21 cellular contexts compared by ENCODE assay signal in genomic region chr5:141832131-141832530, GRCh38. TPM values are rescaled to one million over a fixed set of nuclear protein-coding genes. Genes with fewer than 3 reads are reported as not detected.
DNase-seq lines count a peak whose midpoint lies in the region; ATAC-seq and TF ChIP-seq lines count a peak whose summit lies in the region.
"Had no signal": no experiment of that assay in that cellular context is flagged by ENCODE, and none has a peak within 500 bp of the region (broad histone marks: within the 10 kb centered on the region; RNA-seq: fewer than 3 reads in every experiment).

No MANE protein-coding gene starts in this region.

- H3K27me3 ChIP-seq in left ventricle myocardium inferior (ENCODE audit: low read depth) (peaks cover 18% of the 10 kb centered on the region), lower lobe of right lung (ENCODE audit: low read depth) (no peaks in the 10 kb centered on the region), PC-9 (ENCODE audit: insufficient read depth, low read depth) (no peaks in the 10 kb centered on the region)
- H3K27me3 ChIP-seq: BE2C, SJSA1 had no signal

- peaks cover 50% of the 10 kb centered on the region for H3K4me1 ChIP-seq in left ventricle myocardium inferior
- H3K4me1 ChIP-seq in lower lobe of right lung, result peaks cover 31% of the 10 kb centered on the region
- peaks cover 41% of the 10 kb centered on the region for H3K4me1 ChIP-seq in PC-9 (replicated peaks; ENCODE audit: insufficient read depth)

- peaks cover 40% of the 10 kb centered on the region for H3F3A ChIP-seq in PC-9 (ENCODE audit: insufficient read depth, low read depth)

- DNase-seq in left ventricle myocardium inferior (no peak), Right ventricle myocardium inferior (ENCODE audit: missing footprints) (no peak), chondrocyte (ENCODE audit: low spot score) (no peak), lower lobe of right lung (no peak), GDM1 (lab: John Stamatoyannopoulos, UW) (no peak), 8988T (no peak), PC-9 (no peak), GM19240 (ENCODE audit: insufficient read length, low spot score) (no peak)
- DNase-seq: CD4-positive, alpha-beta T cell; DMS53; IMR-90; Karpas-422; MG63; NCI-H1048; NCI-H1436; NCI-H1930; NCI-H526; PC-3 had no signal

- no TSS peak for BruUV-seq in PC-9 (replicated peaks; lab: Mats Ljungman, UMichigan)

- no peaks in the 10 kb centered on the region for H3K36me3 Mint-ChIP-seq in chondrocyte (ENCODE audit: low read depth)

- TF ChIP-seq CTCF in left ventricle myocardium inferior (IDR thresholded peaks at IDR 0.05; ENCODE audit: borderline replicate concordance) (no peak), chondrocyte (IDR thresholded peaks at IDR 0.05) (no peak), lower lobe of right lung (IDR thresholded peaks at IDR 0.05) (no peak), PC-9 (conservative IDR thresholded peaks at IDR 0.05) (no peak)

- CTCF ChIA-PET in PC-9 (lab: Charles Lee), result no interaction called here

- H3K79me2 ChIP-seq in PC-9 (ENCODE audit: low read depth), result no peaks in the 10 kb centered on the region

- H3K36me3 ChIP-seq in left ventricle myocardium inferior, result no peaks in the 10 kb centered on the region
- no peaks in the 10 kb centered on the region for H3K36me3 ChIP-seq in lower lobe of right lung
- no peaks in the 10 kb centered on the region for H3K36me3 ChIP-seq in PC-9 (ENCODE audit: low read depth)
- H3K36me3 ChIP-seq: BE2C, MG63, SJSA1 had no signal

- POLR2A ChIA-PET in PC-9 (lab: Charles Lee; ENCODE audit: unreplicated experiment), result interaction anchor here (0.8 kb wide), 1 partner anchor 38 kb away, joined by 3 read pairs; no protein-coding TSS in a partner anchor

- no peaks in the 10 kb centered on the region for H3K9me3 ChIP-seq in left ventricle myocardium inferior (replicated peaks)
- H3K9me3 ChIP-seq in lower lobe of right lung, result no peaks in the 10 kb centered on the region
- H3K9me3 ChIP-seq in PC-9 (ENCODE audit: insufficient read depth, low read depth), result no peaks in the 10 kb centered on the region
- H3K9me3 ChIP-seq: BE2C, MG63, SJSA1 had no signal

- H3K27ac ChIP-seq in left ventricle myocardium inferior (replicated peaks) (peak overlapping the region; percentile 34), lower lobe of right lung (peak overlapping the region; percentile 24), PC-9 (no peak overlapping the region)
- H3K27ac ChIP-seq: HL-60, SJSA1 had no signal

- H4K20me1 ChIP-seq in PC-9 (ENCODE audit: insufficient read depth), result no peaks in the 10 kb centered on the region

- no peak overlapping the region for H3K4me3 ChIP-seq in left ventricle myocardium inferior
- H3K4me3 ChIP-seq in lower lobe of right lung, result no peak overlapping the region
- no peak overlapping the region for H3K4me3 ChIP-seq in PC-9
- H3K4me3 ChIP-seq: MG63, SJSA1 had no signal

- H3K9me3 Mint-ChIP-seq in chondrocyte (ENCODE audit: low read depth), result peaks cover 5% of the 10 kb centered on the region
- H3K9me3 Mint-ChIP-seq: CD4-positive, alpha-beta T cell had no signal

- no peak for ATAC-seq in Right ventricle myocardium inferior
- no peak for ATAC-seq in lower lobe of right lung
- ATAC-seq: PC-3 had no signal

- intact Hi-C loops in left ventricle myocardium inferior (cut with micrococcal nuclease) (no loop called here), Right ventricle myocardium inferior (cut with DNase I) (no loop called here), lower lobe of right lung (cut with DNase I) (no loop called here), PC-9 (cut with micrococcal nuclease; ENCODE audit: unreplicated experiment) (loop anchor here (5.0 kb wide), 1 partner anchor 45 kb away; the partner anchor contains the start of gene PCDH1)

- H3K27ac Mint-ChIP-seq in chondrocyte (ENCODE audit: unreplicated experiment), result peak overlapping the region; percentile 63
- H3K27ac Mint-ChIP-seq: CD4-positive, alpha-beta T cell had no signal

- no peak overlapping the region for H2AFZ ChIP-seq in PC-9

- no peaks in the 10 kb centered on the region for H3K27me3 Mint-ChIP-seq in chondrocyte (ENCODE audit: low read depth)

- H3K4me1 Mint-ChIP-seq in chondrocyte (ENCODE audit: low read depth), result peaks cover 56% of the 10 kb centered on the region

- H3K4me2 ChIP-seq in PC-9, result no peak overlapping the region

- H3K4me3 Mint-ChIP-seq in chondrocyte (ENCODE audit: unreplicated experiment), result no peak overlapping the region
- H3K4me3 Mint-ChIP-seq: CD4-positive, alpha-beta T cell had no signal

- H3K9me2 ChIP-seq in PC-9 (ENCODE audit: insufficient read depth), result no peaks in the 10 kb centered on the region

RNA-seq across cellular contexts. Expression of gene PCDH1, which starts 46.1 kb away (rescaled TPM):
- total RNA-seq in left ventricle myocardium inferior (16.1 TPM), Right ventricle myocardium inferior (21.0 TPM), chondrocyte (10.9 to 85.4 TPM (median 82.9 TPM) in 3 replicates), lower lobe of right lung (55.7 TPM), PC-9 (2021) (88.5 and 101 TPM in 2 replicates)
